ENCODE assay signal across 8 cellular contexts in genomic region chr22:41589601-41590365, GRCh38. TPM values are rescaled to one million over a fixed set of nuclear protein-coding genes. Genes with fewer than 3 reads are reported as not detected.
A peak's percentile ranks its signal among the peaks of the same experiment; 100 is the strongest.
DNase-seq lines count a peak whose midpoint lies in the region; ATAC-seq and TF ChIP-seq lines count a peak whose summit lies in the region.

PMM1 (minus strand) TSS chr22:41589840; CDS start chr22:41589805, 35 bp downstream.

- H3K36me3 Mint-ChIP-seq in activated T-helper 2 cell treated with anti-CD3 and anti-CD28 coated beads, Interferon-gamma antibody, Interleukin-2, Interleukin-4, amounts not matched to agents 10 μg/mL and 5 μg/mL and 100 μg/mL, durations not matched to agents 14 hours and 24 hours and 36 hours (ENCODE audit: low read depth): peaks cover 4% of the 10 kb centered on the region
- no peaks in the 10 kb centered on the region for H3K36me3 Mint-ChIP-seq in natural killer cell

- H3K4me1 ChIP-seq in RWPE2 (ENCODE audit: insufficient read depth, poor library complexity, severe bottlenecking): peaks cover 3% of the 10 kb centered on the region

- DNase-seq in EH (ENCODE audit: low read depth) (peak; percentile 100), H4 (ENCODE audit: low spot score) (peak; percentile 98), LoVo (ENCODE audit: low spot score) (peak; percentile 99), RWPE2 (ENCODE audit: low spot score) (peak; percentile 100), fibroblast of peridontal ligament (ENCODE audit: extremely low read depth) (peak; percentile 99), natural killer cell (peak; percentile 99)
- DNase-seq in activated T-helper 2 cell treated with anti-CD3 and anti-CD28 coated beads, Interferon-gamma antibody, Interleukin-2, Interleukin-4, amounts not matched to agents 10 μg/mL and 5 μg/mL and 100 μg/mL, durations not matched to agents 14 hours and 24 hours and 36 hours (ENCODE audit: low spot score): peak; percentile 100
- DNase-seq in stimulated activated naive CD4-positive, alpha-beta T cell treated with Interleukin-2 at 50 U/mL for 16 hours (lab: John Stamatoyannopoulos, UW): peak; percentile 100

- ATAC-seq in RWPE2 (ENCODE audit: low read depth) (peak; percentile 95), natural killer cell (peak; percentile 96 to 99 (median 97))

- H3K27ac Mint-ChIP-seq in activated T-helper 2 cell treated with anti-CD3 and anti-CD28 coated beads, Interferon-gamma antibody, Interleukin-2, Interleukin-4, amounts not matched to agents 10 μg/mL and 5 μg/mL and 100 μg/mL, durations not matched to agents 14 hours and 24 hours and 36 hours: peak within 1 kb of the TSS; percentile 84
- H3K27ac Mint-ChIP-seq in natural killer cell: peak within 1 kb of the TSS; percentile 58 to 80

- no peaks in the 10 kb centered on the region for H3K27me3 ChIP-seq in RWPE2 (ENCODE audit: insufficient read depth, poor library complexity, severe bottlenecking)

- H3K27me3 Mint-ChIP-seq in activated T-helper 2 cell treated with anti-CD3 and anti-CD28 coated beads, Interferon-gamma antibody, Interleukin-2, Interleukin-4, amounts not matched to agents 10 μg/mL and 5 μg/mL and 100 μg/mL, durations not matched to agents 14 hours and 24 hours and 36 hours (ENCODE audit: low read depth): no peaks in the 10 kb centered on the region
- peaks cover 0 to 7% of the 10 kb centered on the region in 2 donors for H3K27me3 Mint-ChIP-seq in natural killer cell (ENCODE audit: low read depth in 2 of 2)

- no peaks in the 10 kb centered on the region for H3K36me3 ChIP-seq in RWPE2 (ENCODE audit: low read depth)

- no peaks in the 10 kb centered on the region for H3K9me3 ChIP-seq in RWPE2 (ENCODE audit: severe bottlenecking)

- H3K27ac ChIP-seq in RWPE2 (ENCODE audit: poor library complexity, severe bottlenecking): peak within 1 kb of the TSS; percentile 24

- H3K4me3 ChIP-seq in RWPE2 (ENCODE audit: severe bottlenecking): peak within 1 kb of the TSS; percentile 81

- H3K4me3 Mint-ChIP-seq in activated T-helper 2 cell treated with anti-CD3 and anti-CD28 coated beads, Interferon-gamma antibody, Interleukin-2, Interleukin-4, amounts not matched to agents 10 μg/mL and 5 μg/mL and 100 μg/mL, durations not matched to agents 14 hours and 24 hours and 36 hours (ENCODE audit: low read depth): peak within 1 kb of the TSS; percentile 91
- H3K4me3 Mint-ChIP-seq in natural killer cell: peak within 1 kb of the TSS; percentile 92

- H3K9me3 Mint-ChIP-seq in activated T-helper 2 cell treated with anti-CD3 and anti-CD28 coated beads, Interferon-gamma antibody, Interleukin-2, Interleukin-4, amounts not matched to agents 10 μg/mL and 5 μg/mL and 100 μg/mL, durations not matched to agents 14 hours and 24 hours and 36 hours: no peaks in the 10 kb centered on the region
- no peaks in the 10 kb centered on the region for H3K9me3 Mint-ChIP-seq in natural killer cell

- intact Hi-C loops in activated T-helper 2 cell treated with anti-CD3 and anti-CD28 coated beads, Interferon-gamma antibody, Interleukin-2, Interleukin-4, amounts not matched to agents 10 μg/mL and 5 μg/mL and 100 μg/mL, durations not matched to agents 14 hours and 24 hours and 36 hours (cut with micrococcal nuclease): loop anchor here (1.0 to 2.0 kb wide), 3 partner anchors 15 to 45 kb away; partner anchors contain the start of genes DESI1, POLR3H and XRCC6
- intact Hi-C loops in natural killer cell (cut with micrococcal nuclease): loop anchor here (1.0 kb wide), 1 partner anchor 32 kb away; the partner anchor contains the start of genes DESI1 and XRCC6

- peaks cover 10% of the 10 kb centered on the region for H3K4me1 Mint-ChIP-seq in activated T-helper 2 cell treated with anti-CD3 and anti-CD28 coated beads, Interferon-gamma antibody, Interleukin-2, Interleukin-4, amounts not matched to agents 10 μg/mL and 5 μg/mL and 100 μg/mL, durations not matched to agents 14 hours and 24 hours and 36 hours (ENCODE audit: low read depth)
- peaks cover 8 to 10% of the 10 kb centered on the region in 2 donors for H3K4me1 Mint-ChIP-seq in natural killer cell

- no peak for TF ChIP-seq CTCF in RWPE2 (IDR thresholded peaks at IDR 0.05; ENCODE audit: poor library complexity, severe bottlenecking)
- TF ChIP-seq CTCF in natural killer cell (IDR thresholded peaks at IDR 0.05): no peak

RNA-seq across cellular contexts. Expression of gene PMM1, which starts in this region (rescaled TPM):
- 4.2 and 17.5 TPM in 2 replicates for total RNA-seq in H4 (2014; rRNA removed; shearing (Covaris generic))
- total RNA-seq in activated T-helper 2 cell treated with anti-CD3 and anti-CD28 coated beads, Interferon-gamma antibody, Interleukin-2, Interleukin-4, amounts not matched to agents 10 μg/mL and 5 μg/mL and 100 μg/mL, durations not matched to agents 14 hours and 24 hours and 36 hours: 23.4 and 25.8 TPM in 2 replicates
- total RNA-seq in natural killer cell: 10 to 100 TPM; 13.1 to 20.4 (median 16.4) TPM

Comparison
In these comparisons a context has a peak if more than half of its experiments do, and no peak if none do; other contexts are left out.
1. Peak in every context shown above with its lines: DNase-seq, ATAC-seq, H3K4me3 ChIP-seq and H3K27ac ChIP-seq.